Comparison of ENCODE assay signal across 18 cellular contexts in genomic region chr6:13288481-13288880, GRCh38.
"Had no signal": no experiment of that assay in that cellular context is flagged by ENCODE, and none has a peak within 500 bp of the region (broad histone marks: within the 10 kb centered on the region; RNA-seq: fewer than 3 reads in every experiment).

No MANE protein-coding gene starts in this region.

- H3K27ac ChIP-seq: neural progenitor cell, pancreas, thyroid gland, uterus had no signal

- DNase-seq: foreskin melanocyte; kidney glomerular epithelial cell; mammary epithelial cell; mucosa of descending colon; occipital lobe; pancreas; stimulated activated CD4-positive, alpha-beta T cell treated with anti-CD3 and anti-CD28 coated beads, Interleukin-12 subunit alpha, Interleukin-12 subunit beta, amount 100 ng/mL, for 4 hours; stimulated activated naive CD4-positive, alpha-beta T cell treated with Interleukin-2 at 50 U/mL for 16 hours; uterus had no signal

- H3K79me2 ChIP-seq: hepatocyte had no signal

- H3K4me2 ChIP-seq: neural progenitor cell had no signal

- H3K27me3 Mint-ChIP-seq: natural killer cell treated with Interleukin-12 subunit alpha and Interleukin-12 subunit beta and Interleukin-15 and Interleukin-18, amount 100 ng/mL, for 72 hours; progenitor cell of endocrine pancreas; type B pancreatic cell had no signal

- H3K4me3 ChIP-seq: hepatocyte, mucosa of descending colon, neural progenitor cell, pancreas, thyroid gland, uterus had no signal

- H3K4me1 ChIP-seq: neural progenitor cell, pancreas, uterus had no signal

- H2AFZ ChIP-seq: hepatocyte, neural progenitor cell had no signal

- H3K9me3 ChIP-seq: pancreas, thyroid gland had no signal

- H3K36me3 ChIP-seq: pancreas, uterus had no signal

- H3K36me3 Mint-ChIP-seq: natural killer cell treated with Interleukin-12 subunit alpha and Interleukin-12 subunit beta and Interleukin-15 and Interleukin-18, amount 100 ng/mL, for 72 hours had no signal

- FAIRE-seq: colon, pancreas, small intestine had no signal

- ATAC-seq: mucosa of descending colon; natural killer cell treated with Interleukin-12 subunit alpha and Interleukin-12 subunit beta and Interleukin-15 and Interleukin-18, amount 100 ng/mL, for 72 hours had no signal

- H3K9ac ChIP-seq: neural progenitor cell had no signal

- H3K27ac Mint-ChIP-seq: dendritic cell treated with granulocyte-macrophage colony-stimulating factor and Interleukin-4, amounts not matched to agents 40 ng/mL and 50 ng/mL, for 4 days; natural killer cell treated with Interleukin-12 subunit alpha and Interleukin-12 subunit beta and Interleukin-15 and Interleukin-18, amount 100 ng/mL, for 72 hours; neural progenitor cell; progenitor cell of endocrine pancreas had no signal

- H3K27me3 ChIP-seq: hepatocyte, neural progenitor cell, pancreas, thyroid gland, uterus had no signal

- H3K9me3 Mint-ChIP-seq: dendritic cell treated with granulocyte-macrophage colony-stimulating factor and Interleukin-4, amounts not matched to agents 40 ng/mL and 50 ng/mL, for 4 days; natural killer cell treated with Interleukin-12 subunit alpha and Interleukin-12 subunit beta and Interleukin-15 and Interleukin-18, amount 100 ng/mL, for 72 hours had no signal

- H3K4me3 Mint-ChIP-seq: dendritic cell treated with granulocyte-macrophage colony-stimulating factor and Interleukin-4, amounts not matched to agents 40 ng/mL and 50 ng/mL, for 4 days; natural killer cell treated with Interleukin-12 subunit alpha and Interleukin-12 subunit beta and Interleukin-15 and Interleukin-18, amount 100 ng/mL, for 72 hours; neural progenitor cell; type B pancreatic cell had no signal
